In genomic region chr4:113675731-113676707, GRCh38 we compare ENCODE assay signal across 13 cellular contexts.
DNase-seq lines count a peak whose midpoint lies in the region; ATAC-seq, FAIRE-seq and TF ChIP-seq lines count a peak whose summit lies in the region.
"Had no signal": no experiment of that assay in that cellular context is flagged by ENCODE, and none has a peak within 500 bp of the region (broad histone marks: within the 10 kb centered on the region; RNA-seq: fewer than 3 reads in every experiment).

No MANE protein-coding gene starts in this region.

- TF ChIP-seq CTCF in pancreas (IDR thresholded peaks at IDR 0.05): no peak

- intact Hi-C loops in pancreas (cut with DNase I): no loop called here

- FAIRE-seq in pancreas (lab: Jason Lieb, UNC): no peak

- H3K18ac ChIP-seq in mesenchymal stem cell (ENCODE audit: low read depth in 1 of 2, low read length in 2 of 2): no peak overlapping the region

- H3K9me3 ChIP-seq in mesenchymal stem cell (ENCODE audit: control insufficient read depth, low read length) (no peaks in the 10 kb centered on the region), pancreas (no peaks in the 10 kb centered on the region)
- H3K9me3 ChIP-seq: sigmoid colon had no signal

- no peak overlapping the region for H3K23ac ChIP-seq in mesenchymal stem cell (ENCODE audit: low read length in 2 of 2)

- H3K27me3 ChIP-seq in mesenchymal stem cell (ENCODE audit: control insufficient read depth in 1 of 2, insufficient read depth in 1 of 2, low read length in 2 of 2) (no peaks in the 10 kb centered on the region), pancreas (no peaks in the 10 kb centered on the region)
- H3K27me3 ChIP-seq: sigmoid colon had no signal

- WGBS in mesenchymal stem cell: 91% methylated on average over 2 of the region's 2 CpGs
- WGBS in pancreas, 2 donors: 83 to 84% methylated on average over 2 of the region's 2 CpGs

- H2BK5ac ChIP-seq in mesenchymal stem cell (ENCODE audit: low read depth, low read length, poor library complexity, severe bottlenecking): no peak overlapping the region

- peak overlapping the region; percentile 98 for H3K27ac Mint-ChIP-seq in central memory CD8-positive, alpha-beta T cell (ENCODE audit: low read depth)

- H3K4me1 ChIP-seq in mesenchymal stem cell (ENCODE audit: control insufficient read depth, insufficient read depth, low read depth, low read length) (peaks cover 5% of the 10 kb centered on the region), pancreas (peaks cover 0 to 5% (median 0%) of the 10 kb centered on the region in 3 donors)

- no peaks in the 10 kb centered on the region for H3K27me3 Mint-ChIP-seq in central memory CD8-positive, alpha-beta T cell

- no peak overlapping the region for H2BK15ac ChIP-seq in mesenchymal stem cell (ENCODE audit: low read depth, poor library complexity, severe bottlenecking)

- H3K36me3 Mint-ChIP-seq in central memory CD8-positive, alpha-beta T cell (ENCODE audit: insufficient read depth): no peaks in the 10 kb centered on the region

- no peak overlapping the region for H3K4ac ChIP-seq in mesenchymal stem cell (ENCODE audit: low read depth in 1 of 2, low read length in 2 of 2)

- ATAC-seq in central memory CD8-positive, alpha-beta T cell (replicated peaks; ENCODE audit: extremely low read depth, poor library complexity, severe bottlenecking): no peak
- no peak for ATAC-seq in pancreas

- DNase-seq in DMS 273 (lab: John Stamatoyannopoulos, UW; ENCODE audit: unreplicated experiment) (peak; percentile 47), DMS 273 treated with DMSO at 0.1 percent for 48 hours (lab: John Stamatoyannopoulos, UW) (no peak), NCI-H1105 (lab: John Stamatoyannopoulos, UW) (peak; percentile 33), mesenchymal stem cell (peak; percentile 46), putamen (ENCODE audit: low spot score) (no peak), SHP77 treated with DMSO at 0.1 percent for 48 hours (lab: John Stamatoyannopoulos, UW) (no peak), pancreas (no peak)
- DNase-seq in central memory CD8-positive, alpha-beta T cell (ENCODE audit: low spot score in 2 of 2): no peak
- DNase-seq: 8988T, GDM1, Kasumi-1, NCI-H2227 treated with DMSO at 0.1 percent for 48 hours, sigmoid colon had no signal

- no peak overlapping the region for H2BK120ac ChIP-seq in mesenchymal stem cell (ENCODE audit: low read depth, low read length)

- peaks cover 28% of the 10 kb centered on the region for H3K79me1 ChIP-seq in mesenchymal stem cell (replicated peaks; ENCODE audit: low read length, poor library complexity, severe bottlenecking)

- H3K14ac ChIP-seq in mesenchymal stem cell (ENCODE audit: low read length in 2 of 2): no peak overlapping the region

- no peak overlapping the region for H4K91ac ChIP-seq in mesenchymal stem cell (ENCODE audit: low read length)

- no peak overlapping the region for H3K27ac ChIP-seq in mesenchymal stem cell (ENCODE audit: low read length, poor library complexity, severe bottlenecking)
- H3K27ac ChIP-seq in pancreas: no peak overlapping the region
- H3K27ac ChIP-seq: sigmoid colon had no signal

- no peak overlapping the region for H2BK12ac ChIP-seq in mesenchymal stem cell (ENCODE audit: low read length in 2 of 2)

- H3K4me3 Mint-ChIP-seq in central memory CD8-positive, alpha-beta T cell: no peak overlapping the region

- H2AFZ ChIP-seq in mesenchymal stem cell (ENCODE audit: low read depth, low read length): no peak overlapping the region

- H3K9ac ChIP-seq in mesenchymal stem cell (ENCODE audit: low read length): no peak overlapping the region

- H3K4me1 Mint-ChIP-seq in central memory CD8-positive, alpha-beta T cell: peaks cover 35% of the 10 kb centered on the region

- no peaks in the 10 kb centered on the region for H3K9me3 Mint-ChIP-seq in central memory CD8-positive, alpha-beta T cell

- H3K4me3 ChIP-seq in mesenchymal stem cell (ENCODE audit: insufficient read depth in 1 of 2, low read depth in 1 of 2, low read length in 2 of 2): no peak overlapping the region
- no peak overlapping the region for H3K4me3 ChIP-seq in pancreas
- H3K4me3 ChIP-seq: sigmoid colon had no signal

- peaks cover 0 to 87% of the 10 kb centered on the region in 2 experiments for H3K36me3 ChIP-seq in mesenchymal stem cell (ENCODE audit: control insufficient read depth in 1 of 2, insufficient read depth in 2 of 2, low read depth in 1 of 2, low read length in 2 of 2)
- H3K36me3 ChIP-seq in pancreas: no peaks in the 10 kb centered on the region
- H3K36me3 ChIP-seq: sigmoid colon had no signal

- H4K8ac ChIP-seq in mesenchymal stem cell (ENCODE audit: low read length): no peak overlapping the region

- no peak overlapping the region for H3K4me2 ChIP-seq in mesenchymal stem cell (ENCODE audit: low read length, poor library complexity, severe bottlenecking)

- no peak overlapping the region for H2AK5ac ChIP-seq in mesenchymal stem cell (ENCODE audit: low read length, severe bottlenecking)

Comparison
In these comparisons a context has a peak if more than half of its experiments do, and no peak if none do; other contexts are left out.
1. DNase-seq: peak in DMS 273 (single experiment), NCI-H1105 (single experiment) and mesenchymal stem cell (single experiment); none in DMS 273 treated with DMSO at 0.1 percent for 48 hours (single experiment), central memory CD8-positive, alpha-beta T cell (0 of 2), putamen (single experiment), SHP77 treated with DMSO at 0.1 percent for 48 hours (single experiment) and pancreas (0 of 6).